35 cellular contexts compared by ENCODE assay signal in genomic region chr6:78797270-78797669, GRCh38.
"Had no signal": no experiment of that assay in that cellular context is flagged by ENCODE, and none has a peak within 500 bp of the region (broad histone marks: within the 10 kb centered on the region; RNA-seq: fewer than 3 reads in every experiment).

No MANE protein-coding gene starts in this region.

- H3K9ac ChIP-seq: KMS-11 had no signal

- H3K27ac ChIP-seq: KMS-11 had no signal

- H3K4me3 ChIP-seq: MG63 had no signal

- DNase-seq: Karpas-422, Kasumi-1, MG63, MM.1S, MV-4-11, NCI-H1048, NCI-H1092, NCI-H1092 treated with DMSO at 0.1 percent for 48 hours, NCI-H1105, NCI-H1105 treated with DMSO at 0.1 percent for 48 hours, NCI-H1417 treated with DMSO at 0.1 percent for 48 hours, NCI-H1436, NCI-H1436 treated with DMSO at 0.1 percent for 48 hours, NCI-H146, NCI-H1694, NCI-H1694 treated with DMSO at 0.1 percent for 48 hours, NCI-H187, NCI-H187 treated with DMSO at 0.1 percent for 48 hours, NCI-H1930, NCI-H2029, NCI-H2029 treated with DMSO at 0.1 percent for 48 hours, NCI-H2081, NCI-H2081 treated with DMSO at 0.1 percent for 48 hours, NCI-H2107, NCI-H2171, NCI-H2171 treated with DMSO at 0.1 percent for 48 hours, NCI-H2227 treated with DMSO at 0.1 percent for 48 hours, NCI-H226, NCI-H345, NCI-H446, NCI-H446 treated with DMSO at 0.1 percent for 48 hours, NCI-H510A, NCI-H510A treated with DMSO at 0.1 percent for 48 hours, NCI-H524 had no signal

- H3K4me2 ChIP-seq: KMS-11 had no signal

- H3K36me3 ChIP-seq: MG63 had no signal

- H3K27me3 ChIP-seq: MG63 had no signal
